11 cellular contexts compared by ENCODE assay signal in genomic region chr22:36052505-36052941, GRCh38. TPM values are rescaled to one million over a fixed set of nuclear protein-coding genes. Genes with fewer than 3 reads are reported as not detected.
DNase-seq lines count a peak whose midpoint lies in the region; ATAC-seq lines count a peak whose summit lies in the region.
"Had no signal": no experiment of that assay in that cellular context is flagged by ENCODE, and none has a peak within 500 bp of the region (broad histone marks: within the 10 kb centered on the region; RNA-seq: fewer than 3 reads in every experiment).

No MANE protein-coding gene starts in this region.

- peak overlapping the region; percentile 61 for H3K27ac ChIP-seq in SJSA1
- peak overlapping the region; percentile 53 for H3K27ac ChIP-seq in urinary bladder (ENCODE audit: low read depth)

- peak; percentile 23 for DNase-seq in stimulated activated CD4-positive, alpha-beta T cell treated with anti-CD3 and anti-CD28 coated beads, Interleukin-15, amount 100 ng/mL, for 24 hours
- DNase-seq in stimulated activated CD4-positive, alpha-beta T cell treated with anti-CD3 and anti-CD28 coated beads, Interleukin-4, amount 100 ng/mL, for 1 hour, result no peak
- DNase-seq in SJSA1 (ENCODE audit: low read depth in 1 of 2, low spot score in 2 of 2) (peak; percentile 32 to 60), glomerular visceral epithelial cell (ENCODE audit: extremely low spot score) (peak; percentile 38), cerebellar cortex (ENCODE audit: low spot score) (no peak)
- DNase-seq: activated CD4-positive, alpha-beta T cell treated with anti-CD3 and anti-CD28 coated beads, Interleukin-2, amount 10 ng/mL, durations not matched to agents 7 days and 5 days; NCI-H2081 treated with DMSO at 0.1 percent for 48 hours; nephron progenitor cell had no signal

- H3K9me3 ChIP-seq in SJSA1 (replicated peaks), result 0 out of 2 replicates have a peak, but pooled peaks cover 3% of the 10 kb centered on the region

- WGBS in urinary bladder, result 80% methylated on average over 5 of the region's 5 CpGs

- H3K4me1 ChIP-seq in SJSA1 (replicated peaks), result peaks cover 44% of the 10 kb centered on the region
- H3K4me1 ChIP-seq in urinary bladder (ENCODE audit: insufficient read depth), result no peaks in the 10 kb centered on the region

- H3K4me3 ChIP-seq in SJSA1 (no peak overlapping the region), urinary bladder (ENCODE audit: low read depth, low read length) (no peak overlapping the region)

- H3K36me3 ChIP-seq in SJSA1 (no peaks in the 10 kb centered on the region), urinary bladder (ENCODE audit: insufficient read depth) (no peaks in the 10 kb centered on the region)

- H3K27me3 ChIP-seq in SJSA1 (replicated peaks), result no peaks in the 10 kb centered on the region

- ATAC-seq in GM21526 (IDR thresholded peaks at IDR 0.05; ENCODE audit: low FRiP score, unreplicated experiment) (no peak), HG03520 (IDR thresholded peaks at IDR 0.05; ENCODE audit: unreplicated experiment) (no peak)

RNA-seq across cellular contexts. Expression of gene RBFOX2, which starts 23.9 kb away (rescaled TPM):
- total RNA-seq in SJSA1 (2014; rRNA removed; shearing (Covaris generic)), result 92.3 and 144 TPM in 2 replicates
- 278 TPM for total RNA-seq in urinary bladder
- polyA plus RNA-seq in urinary bladder, result 86.5 TPM

Comparison
In these comparisons a context has a peak if more than half of its experiments do, and no peak if none do; other contexts are left out.
1. DNase-seq: peak in stimulated activated CD4-positive, alpha-beta T cell treated with anti-CD3 and anti-CD28 coated beads, Interleukin-15, amount 100 ng/mL, for 24 hours (single experiment), SJSA1 (2 of 2) and glomerular visceral epithelial cell (single experiment); none in stimulated activated CD4-positive, alpha-beta T cell treated with anti-CD3 and anti-CD28 coated beads, Interleukin-4, amount 100 ng/mL, for 1 hour (single experiment) and cerebellar cortex (single experiment).